In the genomic region with DNA sequence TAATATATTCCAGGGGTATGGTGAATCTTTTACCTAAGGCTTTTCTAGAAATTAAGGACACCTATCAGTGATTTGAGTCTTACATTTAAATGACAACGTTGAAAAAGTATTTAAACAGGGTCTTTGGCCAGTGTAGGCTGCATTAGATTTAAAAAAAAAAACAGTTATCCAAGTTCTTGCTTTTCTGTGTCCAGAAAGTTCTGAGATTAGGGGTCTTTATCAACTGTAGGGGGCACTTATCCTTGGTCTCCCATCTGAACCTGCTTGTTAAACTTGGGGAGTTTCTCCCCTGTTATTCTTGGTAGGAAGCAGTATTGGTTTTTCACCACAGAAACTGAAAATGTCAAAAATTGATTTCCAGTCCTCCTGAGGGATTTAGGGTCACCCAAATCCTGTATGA, we compare ENCODE assay signal across 15 cellular contexts.
DNase-seq lines count a peak whose midpoint lies in the region; ATAC-seq and TF ChIP-seq lines count a peak whose summit lies in the region.
"Had no signal": no experiment of that assay in that cellular context is flagged by ENCODE, and none has a peak within 500 bp of the region (broad histone marks: within the 10 kb centered on the region; RNA-seq: fewer than 3 reads in every experiment).

No MANE protein-coding gene starts in this region.

- no peak for ATAC-seq in memory B cell (ENCODE audit: low read depth)
- ATAC-seq in HG03354 (IDR thresholded peaks at IDR 0.05; ENCODE audit: poor library complexity, severe bottlenecking, unreplicated experiment) = no peak
- no peak for ATAC-seq in GM18517 (IDR thresholded peaks at IDR 0.05; ENCODE audit: unreplicated experiment)

- no peaks in the 10 kb centered on the region for H3K79me2 ChIP-seq in ACC112 (ENCODE audit: control insufficient read depth, insufficient read depth, low read length, unreplicated experiment)

- H3K36me3 ChIP-seq in ACC112 (ENCODE audit: insufficient read depth, low read length) (no peaks in the 10 kb centered on the region), BE2C (no peaks in the 10 kb centered on the region)

- peak overlapping the region; percentile 19 for H2AFZ ChIP-seq in ACC112 (ENCODE audit: low read length, unreplicated experiment)

- POLR2A ChIA-PET in activated CD4-positive, alpha-beta memory T cell treated with anti-CD3 and anti-CD28 coated beads, Interleukin-2, amount 10 ng/mL, durations not matched to agents 7 days and 5 days (lab: Charles Lee) = interaction anchor here (0.6 to 1.2 kb wide), 3 partner anchors 19 to 151 kb away, joined by 3 read pairs; no protein-coding TSS in a partner anchor

- peaks cover 53% of the 10 kb centered on the region for H3K4me1 Mint-ChIP-seq in Calu3 (ENCODE audit: low read depth, unreplicated experiment)
- H3K4me1 Mint-ChIP-seq in activated CD4-positive, alpha-beta memory T cell treated with anti-CD3 and anti-CD28 coated beads, Interleukin-2, amount 10 ng/mL, durations not matched to agents 7 days and 5 days = peaks cover 56% of the 10 kb centered on the region
- H3K4me1 Mint-ChIP-seq in memory B cell = peaks cover 30% of the 10 kb centered on the region

- no peaks in the 10 kb centered on the region for H3K9me3 ChIP-seq in BE2C

- DNase-seq in Calu3 (no peak), memory B cell (ENCODE audit: low spot score in 2 of 2) (no peak), BE2C (no peak)
- no peak for DNase-seq in activated CD4-positive, alpha-beta memory T cell treated with anti-CD3 and anti-CD28 coated beads, Interleukin-2, amount 10 ng/mL, durations not matched to agents 7 days and 5 days
- no peak for DNase-seq in stimulated activated CD4-positive, alpha-beta T cell treated with anti-CD3 and anti-CD28 coated beads, Interleukin-4, amount 100 ng/mL, for 1 hour
- DNase-seq: amygdala; C1 segment of cervical spinal cord; immature natural killer cell; NCI-H1048; OCI-M1; stimulated activated CD4-positive, alpha-beta T cell treated with anti-CD3 and anti-CD28 coated beads, Interleukin-2, amount 100 ng/mL, for 48 hours; stimulated activated naive CD4-positive, alpha-beta T cell treated with Interleukin-2 at 50 U/mL for 16 hours had no signal

- no TSS peak for BruUV-seq in Calu3 (replicated peaks; lab: Mats Ljungman, UMichigan)

- intact Hi-C loops in Calu3 (cut with micrococcal nuclease; ENCODE audit: unreplicated experiment) = loop anchor here (10.0 kb wide), 1 partner anchor 315 kb away; no protein-coding TSS in a partner anchor

- H3K4me3 Mint-ChIP-seq in Calu3 (ENCODE audit: low read depth, unreplicated experiment) (no peak overlapping the region), memory B cell (no peak overlapping the region)
- no peak overlapping the region for H3K4me3 Mint-ChIP-seq in activated CD4-positive, alpha-beta memory T cell treated with anti-CD3 and anti-CD28 coated beads, Interleukin-2, amount 10 ng/mL, durations not matched to agents 7 days and 5 days
- H3K4me3 Mint-ChIP-seq: immature natural killer cell had no signal

- H3K9me3 Mint-ChIP-seq in Calu3 (ENCODE audit: low read depth, unreplicated experiment) (no peaks in the 10 kb centered on the region), memory B cell (no peaks in the 10 kb centered on the region)
- H3K9me3 Mint-ChIP-seq in activated CD4-positive, alpha-beta memory T cell treated with anti-CD3 and anti-CD28 coated beads, Interleukin-2, amount 10 ng/mL, durations not matched to agents 7 days and 5 days = no peaks in the 10 kb centered on the region
- H3K9me3 Mint-ChIP-seq: immature natural killer cell had no signal

- CTCF ChIA-PET in Calu3 (lab: Charles Lee) = interaction anchor here (0.6 to 2.1 kb wide), 5 partner anchors 11 to 191 kb away, joined by 3 to 12 read pairs (median 3); no protein-coding TSS in a partner anchor
- CTCF ChIA-PET in activated CD4-positive, alpha-beta memory T cell treated with anti-CD3 and anti-CD28 coated beads, Interleukin-2, amount 10 ng/mL, durations not matched to agents 7 days and 5 days (lab: Charles Lee) = interaction anchor here (0.5 to 1.9 kb wide), 3 partner anchors 85 to 191 kb away, joined by 5 to 7 read pairs (median 5); no protein-coding TSS in a partner anchor

- peak overlapping the region; percentile 28 for H3K27ac Mint-ChIP-seq in Calu3 (ENCODE audit: unreplicated experiment)
- H3K27ac Mint-ChIP-seq in activated CD4-positive, alpha-beta memory T cell treated with anti-CD3 and anti-CD28 coated beads, Interleukin-2, amount 10 ng/mL, durations not matched to agents 7 days and 5 days = peak overlapping the region; percentile 11
- peak overlapping the region; percentile 85 for H3K27ac Mint-ChIP-seq in memory B cell

- H3K27ac ChIP-seq in ACC112 (ENCODE audit: low read depth, low read length) = no peak overlapping the region

- H3K4me3 ChIP-seq in ACC112 (ENCODE audit: low read depth, low read length) (no peak overlapping the region), BE2C (ENCODE audit: low read depth, low read length) (no peak overlapping the region)

- H3K4me1 ChIP-seq in ACC112 (ENCODE audit: control insufficient read depth, insufficient read depth, low read length, unreplicated experiment) = peaks cover 29% of the 10 kb centered on the region
- H3K4me1 ChIP-seq in BE2C = peaks cover 37% of the 10 kb centered on the region

- H3K27me3 Mint-ChIP-seq in Calu3 (ENCODE audit: unreplicated experiment) (no peaks in the 10 kb centered on the region), memory B cell (no peaks in the 10 kb centered on the region)
- no peaks in the 10 kb centered on the region for H3K27me3 Mint-ChIP-seq in activated CD4-positive, alpha-beta memory T cell treated with anti-CD3 and anti-CD28 coated beads, Interleukin-2, amount 10 ng/mL, durations not matched to agents 7 days and 5 days

- H3K36me3 Mint-ChIP-seq in Calu3 (ENCODE audit: insufficient read depth, unreplicated experiment) (peaks cover 6% of the 10 kb centered on the region), memory B cell (no peaks in the 10 kb centered on the region)
- no peaks in the 10 kb centered on the region for H3K36me3 Mint-ChIP-seq in activated CD4-positive, alpha-beta memory T cell treated with anti-CD3 and anti-CD28 coated beads, Interleukin-2, amount 10 ng/mL, durations not matched to agents 7 days and 5 days (ENCODE audit: low read depth)
- H3K36me3 Mint-ChIP-seq: immature natural killer cell had no signal

- TF ChIP-seq CTCF in Calu3 (IDR thresholded peaks at IDR 0.05; ENCODE audit: unreplicated experiment) (no peak), BE2C (IDR thresholded peaks at IDR 0.05; ENCODE audit: low read depth, low read length) (no peak; the same call in 1 of the 2 replicates)

- H3K27me3 ChIP-seq in ACC112 (ENCODE audit: insufficient read depth, low read length) = no peaks in the 10 kb centered on the region
- H3K27me3 ChIP-seq in BE2C = no peaks in the 10 kb centered on the region

Comparison
In these comparisons a context has a peak if more than half of its experiments do, and no peak if none do; other contexts are left out.
1. H3K27ac Mint-ChIP-seq: peak in every context shown above with its lines; median percentile 85 in memory B cell; 28 in Calu3; 11 in activated CD4-positive, alpha-beta memory T cell treated with anti-CD3 and anti-CD28 coated beads, Interleukin-2, amount 10 ng/mL, durations not matched to agents 7 days and 5 days.